ENCODE assay signal across 18 cellular contexts in genomic region chr13:110907301-110907700, GRCh38. TPM values are rescaled to one million over a fixed set of nuclear protein-coding genes. Genes with fewer than 3 reads are reported as not detected.
DNase-seq lines count a peak whose midpoint lies in the region; ATAC-seq and TF ChIP-seq lines count a peak whose summit lies in the region.
"Had no signal": no experiment of that assay in that cellular context is flagged by ENCODE, and none has a peak within 500 bp of the region (broad histone marks: within the 10 kb centered on the region; RNA-seq: fewer than 3 reads in every experiment).

No MANE protein-coding gene starts in this region.

- no peak for DNase-seq in activated naive CD4-positive, alpha-beta T cell treated with anti-CD3 and anti-CD28 coated beads for 36 hours
- no peak for DNase-seq in memory B cell (ENCODE audit: low spot score in 2 of 2)
- no peak for DNase-seq in stomach
- no peak for DNase-seq in immature natural killer cell
- no peak for DNase-seq in H7
- DNase-seq: activated CD4-positive, alpha-beta T cell treated with anti-CD3 and anti-CD28 coated beads for 48 hours; activated naive CD4-positive, alpha-beta T cell treated with anti-CD3 and anti-CD28 coated beads, Interleukin-2, amount 10 ng/mL, durations not matched to agents 7 days and 5 days; DMS153; NCI-H1694 treated with DMSO at 0.1 percent for 48 hours; NCI-H2227 treated with DMSO at 0.1 percent for 48 hours had no signal

- no peaks in the 10 kb centered on the region for H3K9me3 Mint-ChIP-seq in activated naive CD4-positive, alpha-beta T cell treated with anti-CD3 and anti-CD28 coated beads, Interleukin-2, amount 50 U/mL, for 24 hours
- no peaks in the 10 kb centered on the region for H3K9me3 Mint-ChIP-seq in activated naive CD4-positive, alpha-beta T cell treated with anti-CD3 and anti-CD28 coated beads for 36 hours
- H3K9me3 Mint-ChIP-seq in activated T-helper 17 cell treated with anti-CD3 and anti-CD28 coated beads, Interleukin-2, amount 50 U/mL, for 72 hours, result no peaks in the 10 kb centered on the region
- H3K9me3 Mint-ChIP-seq in memory B cell (no peaks in the 10 kb centered on the region), immature natural killer cell (no peaks in the 10 kb centered on the region)
- H3K9me3 Mint-ChIP-seq: activated naive CD4-positive, alpha-beta T cell treated with anti-CD3 and anti-CD28 coated beads, Interleukin-2, amount 10 ng/mL, durations not matched to agents 7 days and 5 days; IgD-negative memory B cell had no signal

- no peak overlapping the region for H3K27ac Mint-ChIP-seq in activated naive CD4-positive, alpha-beta T cell treated with anti-CD3 and anti-CD28 coated beads, Interleukin-2, amount 50 U/mL, for 24 hours
- no peak overlapping the region for H3K27ac Mint-ChIP-seq in activated naive CD4-positive, alpha-beta T cell treated with anti-CD3 and anti-CD28 coated beads for 36 hours
- H3K27ac Mint-ChIP-seq in activated T-helper 17 cell treated with anti-CD3 and anti-CD28 coated beads, Interleukin-2, amount 50 U/mL, for 72 hours, result peak overlapping the region; percentile 13
- peak overlapping the region; percentile 68 for H3K27ac Mint-ChIP-seq in memory B cell
- H3K27ac Mint-ChIP-seq in immature natural killer cell, result no peak overlapping the region
- H3K27ac Mint-ChIP-seq: activated naive CD4-positive, alpha-beta T cell treated with anti-CD3 and anti-CD28 coated beads, Interleukin-2, amount 10 ng/mL, durations not matched to agents 7 days and 5 days had no signal

- H3K4me1 Mint-ChIP-seq in activated naive CD4-positive, alpha-beta T cell treated with anti-CD3 and anti-CD28 coated beads, Interleukin-2, amount 50 U/mL, for 24 hours, result peaks cover 62% of the 10 kb centered on the region
- H3K4me1 Mint-ChIP-seq in activated naive CD4-positive, alpha-beta T cell treated with anti-CD3 and anti-CD28 coated beads for 36 hours (ENCODE audit: low read depth), result peaks cover 47% of the 10 kb centered on the region
- peaks cover 43% of the 10 kb centered on the region for H3K4me1 Mint-ChIP-seq in activated T-helper 17 cell treated with anti-CD3 and anti-CD28 coated beads, Interleukin-2, amount 50 U/mL, for 72 hours
- H3K4me1 Mint-ChIP-seq in memory B cell (peaks cover 32% of the 10 kb centered on the region), immature natural killer cell (peaks cover 60 to 83% of the 10 kb centered on the region in 2 donors)

- H3K36me3 ChIP-seq in stomach (peaks cover 0 to 67% (median 51%) of the 10 kb centered on the region in 4 donors), H7 (replicated peaks; ENCODE audit: control insufficient read depth, insufficient read depth, low read length) (peaks cover 14% of the 10 kb centered on the region)

- H3K27me3 ChIP-seq in stomach (no peaks in the 10 kb centered on the region), H7 (ENCODE audit: control insufficient read depth, insufficient read depth, low read length) (no peaks in the 10 kb centered on the region)
- H3K27me3 ChIP-seq: tibial nerve had no signal

- peaks cover 43 to 78% (median 60%) of the 10 kb centered on the region in 4 donors for H3K4me1 ChIP-seq in stomach

- H3K4me3 Mint-ChIP-seq in activated naive CD4-positive, alpha-beta T cell treated with anti-CD3 and anti-CD28 coated beads, Interleukin-2, amount 50 U/mL, for 24 hours, result peak overlapping the region; percentile 26
- H3K4me3 Mint-ChIP-seq in activated naive CD4-positive, alpha-beta T cell treated with anti-CD3 and anti-CD28 coated beads for 36 hours, result no peak overlapping the region
- no peak overlapping the region for H3K4me3 Mint-ChIP-seq in activated T-helper 17 cell treated with anti-CD3 and anti-CD28 coated beads, Interleukin-2, amount 50 U/mL, for 72 hours
- H3K4me3 Mint-ChIP-seq in memory B cell (no peak overlapping the region), immature natural killer cell (no peak overlapping the region)
- H3K4me3 Mint-ChIP-seq: activated naive CD4-positive, alpha-beta T cell treated with anti-CD3 and anti-CD28 coated beads, Interleukin-2, amount 10 ng/mL, durations not matched to agents 7 days and 5 days; IgD-negative memory B cell had no signal

- no peaks in the 10 kb centered on the region for H3K27me3 Mint-ChIP-seq in activated naive CD4-positive, alpha-beta T cell treated with anti-CD3 and anti-CD28 coated beads, Interleukin-2, amount 50 U/mL, for 24 hours
- no peaks in the 10 kb centered on the region for H3K27me3 Mint-ChIP-seq in activated naive CD4-positive, alpha-beta T cell treated with anti-CD3 and anti-CD28 coated beads for 36 hours (ENCODE audit: low read depth)
- H3K27me3 Mint-ChIP-seq in activated T-helper 17 cell treated with anti-CD3 and anti-CD28 coated beads, Interleukin-2, amount 50 U/mL, for 72 hours, result no peaks in the 10 kb centered on the region
- H3K27me3 Mint-ChIP-seq in memory B cell (no peaks in the 10 kb centered on the region), immature natural killer cell (ENCODE audit: low read depth in 3 of 3) (no peaks in the 10 kb centered on the region)
- H3K27me3 Mint-ChIP-seq: activated naive CD4-positive, alpha-beta T cell treated with anti-CD3 and anti-CD28 coated beads, Interleukin-2, amount 10 ng/mL, durations not matched to agents 7 days and 5 days; IgD-negative memory B cell had no signal

- intact Hi-C loops in activated naive CD4-positive, alpha-beta T cell treated with anti-CD3 and anti-CD28 coated beads for 36 hours (cut with micrococcal nuclease), result no loop called here
- intact Hi-C loops in stomach (cut with DNase I; ENCODE audit: low total_unique reads), result no loop called here

- TF ChIP-seq CTCF in stomach (IDR thresholded peaks at IDR 0.05), result no peak

- CTCF ChIA-PET in activated naive CD4-positive, alpha-beta T cell treated with anti-CD3 and anti-CD28 coated beads for 36 hours (lab: Charles Lee), result interaction anchor here (0.6 kb wide), 1 partner anchor 106 kb away, joined by 3 read pairs; no protein-coding TSS in a partner anchor

- ATAC-seq in activated T-helper 17 cell treated with anti-CD3 and anti-CD28 coated beads, Interleukin-2, amount 50 U/mL, for 72 hours (replicated peaks), result no peak
- ATAC-seq in memory B cell (ENCODE audit: low read depth) (no peak), HG03460 (IDR thresholded peaks at IDR 0.05; ENCODE audit: unreplicated experiment) (no peak)
- ATAC-seq: A549, SK-N-SH treated with all-trans-retinoic acid at 6 μM for 48 hours had no signal

- no peak for TF ChIP-seq POLR2A in stomach (IDR thresholded peaks at IDR 0.05)

- H3K4me3 ChIP-seq in stomach (no peak overlapping the region), H7 (ENCODE audit: insufficient read depth, low read depth, low read length) (no peak overlapping the region)
- H3K4me3 ChIP-seq: A549, tibial nerve had no signal

- H3K9me3 ChIP-seq in stomach, result no peaks in the 10 kb centered on the region
- H3K9me3 ChIP-seq: A549, tibial nerve had no signal

- H3K27ac ChIP-seq in stomach, result peak overlapping the region in 4 of 5 donors; percentile 64 to 81 (median 72)
- H3K27ac ChIP-seq: C4-2B had no signal

- no peak for TF ChIP-seq EP300 in stomach (IDR thresholded peaks at IDR 0.05)

- H3K36me3 Mint-ChIP-seq in activated naive CD4-positive, alpha-beta T cell treated with anti-CD3 and anti-CD28 coated beads, Interleukin-2, amount 50 U/mL, for 24 hours, result peaks cover 20% of the 10 kb centered on the region
- peaks cover 41% of the 10 kb centered on the region for H3K36me3 Mint-ChIP-seq in activated naive CD4-positive, alpha-beta T cell treated with anti-CD3 and anti-CD28 coated beads for 36 hours (ENCODE audit: low read depth)
- peaks cover 99% of the 10 kb centered on the region for H3K36me3 Mint-ChIP-seq in activated T-helper 17 cell treated with anti-CD3 and anti-CD28 coated beads, Interleukin-2, amount 50 U/mL, for 72 hours (ENCODE audit: low read depth)
- peaks cover 26% of the 10 kb centered on the region for H3K36me3 Mint-ChIP-seq in memory B cell
- peaks cover 0 to 42% (median 8%) of the 10 kb centered on the region in 3 donors for H3K36me3 Mint-ChIP-seq in immature natural killer cell

- WGBS in stomach, 5 donors, result 56 to 74% (median 71%) methylated on average over 3 to 4 of the region's 4 CpGs

RNA-seq across cellular contexts. Expression of gene ANKRD10, which starts 7.6 kb away (rescaled TPM):
- 10 to 100 TPM; 79.8 to 82.5 TPM for total RNA-seq in activated naive CD4-positive, alpha-beta T cell treated with anti-CD3 and anti-CD28 coated beads for 36 hours
- 100 to 1,000 TPM; 180 to 207 TPM for total RNA-seq in activated T-helper 17 cell treated with anti-CD3 and anti-CD28 coated beads, Interleukin-2, amount 50 U/mL, for 72 hours
- 100 to 1,000 TPM; 122 to 246 (median 170) TPM for total RNA-seq in stomach
- polyA plus RNA-seq in stomach, result 10 to 100 TPM; 37.4 to 75.4 (median 48.7) TPM
- 10 to 100 TPM; 59.5 to 96.9 (median 83.2) TPM for polyA plus RNA-seq in immature natural killer cell
- total RNA-seq in H7 (2014; rRNA removed; shearing (Covaris generic)), result 108 and 150 TPM in 2 replicates

Comparison
In these comparisons a context has a peak if more than half of its experiments do, and no peak if none do; other contexts are left out.
1. H3K27ac Mint-ChIP-seq: peak in activated T-helper 17 cell treated with anti-CD3 and anti-CD28 coated beads, Interleukin-2, amount 50 U/mL, for 72 hours (single experiment) and memory B cell (single experiment); none in activated naive CD4-positive, alpha-beta T cell treated with anti-CD3 and anti-CD28 coated beads, Interleukin-2, amount 50 U/mL, for 24 hours (single experiment), activated naive CD4-positive, alpha-beta T cell treated with anti-CD3 and anti-CD28 coated beads for 36 hours (single experiment) and immature natural killer cell (0 of 6).